In genomic region chr22:35601743-35602633, GRCh38 we compare ENCODE assay signal across 10 cellular contexts. TPM values are rescaled to one million over a fixed set of nuclear protein-coding genes. Genes with fewer than 3 reads are reported as not detected.
DNase-seq lines count a peak whose midpoint lies in the region; ATAC-seq and TF ChIP-seq lines count a peak whose summit lies in the region.
"Had no signal": no experiment of that assay in that cellular context is flagged by ENCODE, and none has a peak within 500 bp of the region (broad histone marks: within the 10 kb centered on the region; RNA-seq: fewer than 3 reads in every experiment).

No MANE protein-coding gene starts in this region.

- 49 to 56% methylated on average over 11 of the region's 11 CpGs for WGBS in body of pancreas, 2 donors

- no peaks in the 10 kb centered on the region for H3K36me3 ChIP-seq in body of pancreas (replicated peaks in 1 of 2; ENCODE audit: insufficient read depth in 1 of 2, low read depth in 2 of 2)
- no peaks in the 10 kb centered on the region for H3K36me3 ChIP-seq in H7 (replicated peaks; ENCODE audit: control insufficient read depth, insufficient read depth, low read length)

- peak; percentile 72 for DNase-seq in EH (ENCODE audit: low read depth)
- peak; percentile 90 for DNase-seq in M059J (ENCODE audit: low read depth)
- peak; percentile 19 to 73 (median 36) for DNase-seq in body of pancreas
- peak; percentile 32 for DNase-seq in mucosa of gallbladder (ENCODE audit: low spot score)
- DNase-seq in H7 = no peak
- no peak for DNase-seq in NCI-H524 treated with DMSO at 0.1 percent for 48 hours (lab: John Stamatoyannopoulos, UW)
- no peak for DNase-seq in SK-N-DZ (ENCODE audit: low spot score)
- DNase-seq in activated naive CD4-positive, alpha-beta T cell treated with anti-CD3 and anti-CD28 coated beads for 36 hours = no peak
- DNase-seq: activated CD4-positive, CD25-positive, alpha-beta regulatory T cell; NCI-H2029 treated with DMSO at 0.1 percent for 48 hours had no signal

- no peak for TF ChIP-seq CTCF in body of pancreas (IDR thresholded peaks at IDR 0.05)

- H3K27me3 ChIP-seq in body of pancreas = no peaks in the 10 kb centered on the region
- H3K27me3 ChIP-seq in H7 (ENCODE audit: control insufficient read depth, insufficient read depth, low read length) = no peaks in the 10 kb centered on the region

- H3K36me3 Mint-ChIP-seq in activated naive CD4-positive, alpha-beta T cell treated with anti-CD3 and anti-CD28 coated beads for 36 hours (ENCODE audit: low read depth) = no peaks in the 10 kb centered on the region

- H3K9me3 ChIP-seq in body of pancreas = no peaks in the 10 kb centered on the region

- H3K4me1 Mint-ChIP-seq in activated naive CD4-positive, alpha-beta T cell treated with anti-CD3 and anti-CD28 coated beads for 36 hours (ENCODE audit: low read depth) = no peaks in the 10 kb centered on the region

- no peak overlapping the region for H3K27ac ChIP-seq in body of pancreas

- H3K27ac Mint-ChIP-seq in activated naive CD4-positive, alpha-beta T cell treated with anti-CD3 and anti-CD28 coated beads for 36 hours = no peak overlapping the region

- H3K4me3 ChIP-seq in body of pancreas (no peak overlapping the region), H7 (ENCODE audit: insufficient read depth, low read depth, low read length) (no peak overlapping the region)

- intact Hi-C loops in body of pancreas (cut with DNase I) = no loop called here
- intact Hi-C loops in activated naive CD4-positive, alpha-beta T cell treated with anti-CD3 and anti-CD28 coated beads for 36 hours (cut with micrococcal nuclease) = no loop called here

- no peaks in the 10 kb centered on the region for H3K27me3 Mint-ChIP-seq in activated naive CD4-positive, alpha-beta T cell treated with anti-CD3 and anti-CD28 coated beads for 36 hours (ENCODE audit: low read depth)

- no peaks in the 10 kb centered on the region for H3K9me3 Mint-ChIP-seq in activated naive CD4-positive, alpha-beta T cell treated with anti-CD3 and anti-CD28 coated beads for 36 hours

- ATAC-seq in body of pancreas = peak; percentile 48

- CTCF ChIA-PET in activated naive CD4-positive, alpha-beta T cell treated with anti-CD3 and anti-CD28 coated beads for 36 hours (lab: Charles Lee) = no interaction called here

- H3K4me1 ChIP-seq in body of pancreas = peaks cover 29% of the 10 kb centered on the region

- no peak overlapping the region for H3K4me3 Mint-ChIP-seq in activated naive CD4-positive, alpha-beta T cell treated with anti-CD3 and anti-CD28 coated beads for 36 hours

- TF ChIP-seq POLR2A in body of pancreas (IDR thresholded peaks at IDR 0.05) = no peak

RNA-seq across cellular contexts. Expression of gene MB, which starts 15.1 kb away (rescaled TPM):
- total RNA-seq in M059J (2014; rRNA removed; shearing (Covaris generic)) = 0.30 and 0.94 TPM in 2 replicates
- 1 to 10 TPM in 1 of 2 donors, not detected in 1; 1.3 TPM for total RNA-seq in body of pancreas
- total RNA-seq in mucosa of gallbladder = 0.35 TPM
- total RNA-seq in H7 (2014; rRNA removed; shearing (Covaris generic)) = 0.35 and 0.70 TPM in 2 replicates
- 0.34 TPM in 1 of 2 replicates, not detected in the other for polyA plus RNA-seq in SK-N-DZ (2014; cell fraction: cytosol; rRNA removed)
- polyA plus RNA-seq in SK-N-DZ (2014; cell fraction: nucleus; rRNA removed) = not detected in 2 replicates
- total RNA-seq in activated naive CD4-positive, alpha-beta T cell treated with anti-CD3 and anti-CD28 coated beads for 36 hours = not detected

RNA-seq across cellular contexts. Expression of gene APOL6, which starts 46.3 kb away (rescaled TPM):
- total RNA-seq in M059J (2014; rRNA removed; shearing (Covaris generic)) = 22.2 and 25.8 TPM in 2 replicates
- total RNA-seq in body of pancreas (1 to 10 TPM; 6.0 to 7.9 TPM), mucosa of gallbladder (27.0 TPM)
- total RNA-seq in H7 (2014; rRNA removed; shearing (Covaris generic)) = 0.03 and 0.07 TPM in 2 replicates
- polyA plus RNA-seq in SK-N-DZ (2014; cell fraction: cytosol; rRNA removed) = 0.03 and 0.14 TPM in 2 replicates
- polyA plus RNA-seq in SK-N-DZ (2014; cell fraction: nucleus; rRNA removed) = not detected in 2 replicates
- 10 to 100 TPM; 33.6 to 33.8 TPM for total RNA-seq in activated naive CD4-positive, alpha-beta T cell treated with anti-CD3 and anti-CD28 coated beads for 36 hours

Comparison
In these comparisons a context has a peak if more than half of its experiments do, and no peak if none do; other contexts are left out.
1. DNase-seq: peak in EH (single experiment), M059J (single experiment), body of pancreas (4 of 4) and mucosa of gallbladder (single experiment); none in H7 (single experiment), NCI-H524 treated with DMSO at 0.1 percent for 48 hours (single experiment), SK-N-DZ (single experiment) and activated naive CD4-positive, alpha-beta T cell treated with anti-CD3 and anti-CD28 coated beads for 36 hours (single experiment).